ENCODE assay signal across 1 cellular context in genomic region chr19:18594096-18594823, GRCh38.
TF ChIP-seq lines count a peak whose summit lies in the region.

No MANE protein-coding gene starts in this region.

TF ChIP-seq in H1, 55 proteins besides CTCF, POLR2A, EP300 and RAD21:
- TF ChIP-seq PHF8 (conservative IDR thresholded peaks at IDR 0.05; ENCODE audit: low read depth, low read length): 0 out of 2 replicates have a peak, but pooled peaks have one; percentile 46
- no peak for TF ChIP-seq ZNF274 (IDR thresholded peaks at IDR 0.05; ENCODE audit: borderline replicate concordance, extremely low read depth, low read length)
- no peak for TF ChIP-seq SIRT6 (IDR thresholded peaks at IDR 0.05; ENCODE audit: low read length)
- TF ChIP-seq TAF1 (IDR thresholded peaks at IDR 0.05; ENCODE audit: low read depth, low read length): peak; percentile 57
- no peak for TF ChIP-seq HDAC2 (IDR thresholded peaks at IDR 0.05; ENCODE audit: borderline replicate concordance in 1 of 2, low read depth in 2 of 2, low read length in 2 of 2)
- TF ChIP-seq CHD2 (IDR thresholded peaks at IDR 0.05; ENCODE audit: low read length): no peak
- no peak for TF ChIP-seq RFX5 (IDR thresholded peaks at IDR 0.05; ENCODE audit: borderline replicate concordance, low read depth, low read length)
- no peak for TF ChIP-seq NRF1 (IDR thresholded peaks at IDR 0.05; ENCODE audit: low read depth, low read length)
- no peak for TF ChIP-seq BRCA1 (IDR thresholded peaks at IDR 0.05; ENCODE audit: low read depth, low read length)
- TF ChIP-seq TCF12 (IDR thresholded peaks at IDR 0.05; ENCODE audit: low read depth, low read length): no peak
- TF ChIP-seq KDM1A (IDR thresholded peaks at IDR 0.05; ENCODE audit: borderline replicate concordance, low read length): no peak; the same call in 1 of the 2 replicates
- peak; percentile 31 for TF ChIP-seq KDM4A (IDR thresholded peaks at IDR 0.05; ENCODE audit: low read depth, low read length, severe bottlenecking)
- no peak for TF ChIP-seq SRF (IDR thresholded peaks at IDR 0.05; ENCODE audit: low read depth, low read length)
- TF ChIP-seq CHD7 (IDR thresholded peaks at IDR 0.05; ENCODE audit: insufficient replicate concordance, low read length): no peak
- TF ChIP-seq ASH2L (IDR thresholded peaks at IDR 0.05; ENCODE audit: low read length): peak; percentile 51
- TF ChIP-seq KDM5A (IDR thresholded peaks at IDR 0.05; ENCODE audit: low read length): no peak
- peak; percentile 8 for TF ChIP-seq MAX (IDR thresholded peaks at IDR 0.05)
- no peak for TF ChIP-seq TEAD4 (IDR thresholded peaks at IDR 0.05; ENCODE audit: low read depth, low read length)
- TF ChIP-seq SP4 (IDR thresholded peaks at IDR 0.05; ENCODE audit: low read length): no peak; the same call in 1 of the 2 replicates
- TF ChIP-seq NANOG (IDR thresholded peaks at IDR 0.05; ENCODE audit: insufficient read depth, low read depth, low read length, poor library complexity, severe bottlenecking): no peak
- TF ChIP-seq TBP (IDR thresholded peaks at IDR 0.05; ENCODE audit: low read depth, low read length): peak; percentile 81; the same call in 1 of the 2 replicates
- no peak; the same call in 1 of the 2 replicates for TF ChIP-seq BACH1 (IDR thresholded peaks at IDR 0.05; ENCODE audit: low read length)
- TF ChIP-seq SUZ12 (IDR thresholded peaks at IDR 0.05; ENCODE audit: low read length): no peak
- peak; percentile 53; the same call in 1 of the 2 replicates for TF ChIP-seq GABPA (IDR thresholded peaks at IDR 0.05; ENCODE audit: borderline replicate concordance, insufficient read depth, low read length)
- TF ChIP-seq TAF7 (optimal IDR thresholded peaks at IDR 0.05; ENCODE audit: borderline replicate concordance, low read depth, low read length): peak; percentile 59
- no peak for TF ChIP-seq MAFK (IDR thresholded peaks at IDR 0.05; ENCODE audit: low read depth, low read length)
- no peak for TF ChIP-seq EZH2 (IDR thresholded peaks at IDR 0.05; ENCODE audit: low read depth, low read length, severe bottlenecking)
- peak; percentile 56; the same call in 1 of the 2 replicates for TF ChIP-seq EGR1 (IDR thresholded peaks at IDR 0.05; ENCODE audit: borderline replicate concordance, low read depth, low read length)
- TF ChIP-seq CBX5 (IDR thresholded peaks at IDR 0.05; ENCODE audit: low read depth, low read length): no peak
- peak; percentile 19 to 37; a peak in 1 of 4 replicates for TF ChIP-seq SIN3A (conservative IDR thresholded peaks at IDR 0.05 in 1 of 2, IDR thresholded peaks at IDR 0.05 in 1 of 2; ENCODE audit: low read depth in 1 of 2, low read length in 2 of 2)
- peak; percentile 23; the same call in 1 of the 2 replicates for TF ChIP-seq E2F6 (IDR thresholded peaks at IDR 0.05)
- TF ChIP-seq YY1 (IDR thresholded peaks at IDR 0.05; ENCODE audit: low read depth, low read length): peak; percentile 25; the same call in 1 of the 2 replicates
